In the genomic region with DNA sequence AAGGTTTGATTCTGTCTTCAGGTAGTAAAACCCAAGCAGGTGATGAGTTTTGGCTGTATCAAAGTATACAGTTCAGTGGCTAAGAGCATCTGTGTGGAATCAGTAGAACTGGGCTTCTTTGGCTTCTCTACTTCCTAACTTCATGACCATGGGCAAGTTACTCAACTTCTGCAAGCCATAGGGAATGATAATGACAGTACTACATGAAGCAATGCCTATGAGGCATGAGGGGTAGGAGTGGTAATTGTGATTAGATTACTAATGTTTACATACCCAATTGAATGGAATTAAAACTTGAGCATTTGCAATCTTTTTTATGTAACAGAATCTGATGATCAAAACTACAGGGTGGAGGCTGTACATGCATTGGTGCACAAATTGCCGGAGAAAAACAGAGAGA, we compare ENCODE assay signal across 31 cellular contexts.
"Had no signal": no experiment of that assay in that cellular context is flagged by ENCODE, and none has a peak within 500 bp of the region (broad histone marks: within the 10 kb centered on the region; RNA-seq: fewer than 3 reads in every experiment).

No MANE protein-coding gene starts in this region.

- H3K4me1 Mint-ChIP-seq: activated CD4-positive, alpha-beta memory T cell treated with anti-CD3 and anti-CD28 coated beads, Interleukin-2, amount 10 ng/mL, durations not matched to agents 7 days and 5 days; activated CD4-positive, alpha-beta T cell treated with anti-CD3 and anti-CD28 coated beads, Interleukin-2, amount 10 ng/mL, durations not matched to agents 7 days and 5 days; activated T-helper 17 cell treated with anti-CD3 and anti-CD28 coated beads, Interleukin-2, amount 50 U/mL, for 72 hours; T-helper 17 cell had no signal

- H3K36me3 ChIP-seq: colonic mucosa had no signal

- H2AFZ ChIP-seq: hepatocyte had no signal

- H3K27me3 ChIP-seq: body of pancreas, cardiac muscle cell, colonic mucosa, esophagus muscularis mucosa, gastroesophageal sphincter, heart right ventricle, hepatocyte had no signal

- H3K79me2 ChIP-seq: hepatocyte had no signal

- H3K4me1 ChIP-seq: body of pancreas, colonic mucosa, gastroesophageal sphincter had no signal

- ATAC-seq: activated T-cell treated with anti-CD3 and anti-CD28 coated beads, Interleukin-2, amount 50 U/mL, for 4 hours; activated T-helper 17 cell treated with anti-CD3 and anti-CD28 coated beads, Interleukin-2, amount 50 U/mL, for 72 hours; body of pancreas; gastroesophageal sphincter; heart right ventricle; T-helper 17 cell had no signal

- H3K4me3 Mint-ChIP-seq: activated CD4-positive, alpha-beta memory T cell treated with anti-CD3 and anti-CD28 coated beads, Interleukin-2, amount 10 ng/mL, durations not matched to agents 7 days and 5 days; activated CD4-positive, alpha-beta T cell treated with anti-CD3 and anti-CD28 coated beads, Interleukin-2, amount 10 ng/mL, durations not matched to agents 7 days and 5 days; activated naive CD8-positive, alpha-beta T cell; activated T-cell treated with anti-CD3 and anti-CD28 coated beads, Interleukin-2, amount 50 U/mL, for 4 hours; activated T-helper 17 cell treated with anti-CD3 and anti-CD28 coated beads, Interleukin-2, amount 50 U/mL, for 72 hours; endodermal cell; T-helper 17 cell; T-helper 2 cell treated with Interferon-gamma antibody and Interleukin-4, amounts not matched to agents 5 μg/mL and 100 μg/mL, for 36 hours had no signal

- H3K27ac Mint-ChIP-seq: activated CD4-positive, alpha-beta memory T cell treated with anti-CD3 and anti-CD28 coated beads, Interleukin-2, amount 10 ng/mL, durations not matched to agents 7 days and 5 days; activated CD4-positive, alpha-beta T cell treated with anti-CD3 and anti-CD28 coated beads, Interleukin-2, amount 10 ng/mL, durations not matched to agents 7 days and 5 days; activated naive CD8-positive, alpha-beta T cell; activated T-helper 17 cell treated with anti-CD3 and anti-CD28 coated beads, Interleukin-2, amount 50 U/mL, for 72 hours; endodermal cell; T-helper 17 cell; T-helper 2 cell treated with Interferon-gamma antibody and Interleukin-4, amounts not matched to agents 5 μg/mL and 100 μg/mL, for 36 hours had no signal

- H3K9me3 ChIP-seq: body of pancreas, colonic mucosa had no signal

- H3K4me3 ChIP-seq: body of pancreas, cardiac muscle cell, colonic mucosa, esophagus muscularis mucosa, gastroesophageal sphincter, heart right ventricle, hepatocyte had no signal

- H3K4me2 ChIP-seq: hepatocyte had no signal

- DNase-seq: activated CD4-positive, alpha-beta memory T cell treated with anti-CD3 and anti-CD28 coated beads, Interleukin-2, amount 10 ng/mL, durations not matched to agents 7 days and 5 days; activated CD4-positive, alpha-beta T cell treated with anti-CD3 and anti-CD28 coated beads for 1 hour; activated CD4-positive, alpha-beta T cell treated with anti-CD3 and anti-CD28 coated beads for 4 hours; activated CD4-positive, alpha-beta T cell treated with anti-CD3 and anti-CD28 coated beads, Interleukin-2, amount 10 ng/mL, durations not matched to agents 7 days and 5 days; activated CD4-positive, alpha-beta T cell treated with anti-CD3 and anti-CD28 coated beads, Interleukin-2, amount 50 U/mL, for 4 hours; activated effector memory CD4-positive, alpha-beta T cell treated with Interleukin-2 at 50 U/mL for 16 hours; activated gamma-delta T cell treated with Interleukin-2 at 50 U/mL for 16 hours; activated naive CD4-positive, alpha-beta T cell treated with anti-CD3 and anti-CD28 coated beads, Interleukin-2, amount 50 U/mL, for 16 hours; activated naive CD4-positive, alpha-beta T cell treated with Interleukin-2 at 50 U/mL for 16 hours; activated T-cell treated with anti-CD3 and anti-CD28 coated beads, Interleukin-2, amount 50 U/mL, for 4 hours; amygdala; aorta; body of pancreas; central memory CD4-positive, alpha-beta T cell; cerebellar nuclear complex; colonic mucosa; effector memory CD4-positive, alpha-beta T cell; endodermal cell; erythroblast; foreskin melanocyte; heart right ventricle; T-helper 1 cell; T-helper 17 cell; T1000 had no signal

- H3K36me3 Mint-ChIP-seq: activated naive CD8-positive, alpha-beta T cell had no signal

- H3K27ac ChIP-seq: body of pancreas, cardiac muscle cell, colonic mucosa, esophagus muscularis mucosa, gastroesophageal sphincter, heart right ventricle, hepatocyte had no signal

- H3K27me3 Mint-ChIP-seq: activated CD4-positive, alpha-beta memory T cell treated with anti-CD3 and anti-CD28 coated beads, Interleukin-2, amount 10 ng/mL, durations not matched to agents 7 days and 5 days; activated CD4-positive, alpha-beta T cell treated with anti-CD3 and anti-CD28 coated beads, Interleukin-2, amount 10 ng/mL, durations not matched to agents 7 days and 5 days; activated naive CD8-positive, alpha-beta T cell; activated T-helper 17 cell treated with anti-CD3 and anti-CD28 coated beads, Interleukin-2, amount 50 U/mL, for 72 hours; T-helper 17 cell had no signal
